In the genomic region with DNA sequence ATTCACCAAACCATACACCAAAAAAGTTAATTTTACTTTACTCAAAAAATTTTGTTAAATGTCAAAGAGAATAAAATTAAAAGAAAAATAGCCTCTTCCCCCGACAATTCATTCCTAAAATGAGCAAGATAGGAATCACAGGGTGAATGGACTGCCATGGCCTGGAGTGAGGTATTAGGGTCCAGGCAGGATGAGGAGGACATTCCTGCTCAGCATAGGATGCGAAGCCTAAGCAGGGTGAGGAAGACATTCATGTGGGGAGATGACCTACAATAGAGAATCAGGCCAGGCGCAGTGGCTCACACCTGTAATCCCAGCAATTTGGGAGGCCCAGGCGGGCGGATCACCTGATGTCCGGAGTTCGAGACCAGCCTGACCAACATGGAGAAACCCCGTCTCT, we compare ENCODE assay signal across 17 cellular contexts. TPM values are rescaled to one million over a fixed set of nuclear protein-coding genes. Genes with fewer than 3 reads are reported as not detected.
DNase-seq lines count a peak whose midpoint lies in the region; ATAC-seq, FAIRE-seq and TF ChIP-seq lines count a peak whose summit lies in the region.
"Had no signal": no experiment of that assay in that cellular context is flagged by ENCODE, and none has a peak within 500 bp of the region (broad histone marks: within the 10 kb centered on the region; RNA-seq: fewer than 3 reads in every experiment).

No MANE protein-coding gene starts in this region.

- H3K9me3 ChIP-seq in HUES48 (ENCODE audit: control insufficient read depth, insufficient read depth, low read length) (no peaks in the 10 kb centered on the region), K562 (replicated peaks; ENCODE audit: control insufficient read depth, insufficient read depth, low read depth, low read length) (no peaks in the 10 kb centered on the region), lower lobe of right lung (no peaks in the 10 kb centered on the region)
- H3K9me3 ChIP-seq: A549, HAP-1 had no signal

- H3K9ac ChIP-seq in HUES48 (ENCODE audit: low read depth, low read length) (no peak overlapping the region), K562 (ENCODE audit: insufficient read depth in 1 of 2, low read depth in 2 of 2, low read length in 2 of 2) (no peak overlapping the region)

- peaks cover 83% of the 10 kb centered on the region for H3K36me3 ChIP-seq in HUES48 (ENCODE audit: control insufficient read depth, insufficient read depth, low read length)
- H3K36me3 ChIP-seq in K562 (ENCODE audit: control insufficient read depth, insufficient read depth, low read length), result peaks cover 79% of the 10 kb centered on the region
- peaks cover 68% of the 10 kb centered on the region for H3K36me3 ChIP-seq in lower lobe of right lung

- no peaks in the 10 kb centered on the region for H3K9me1 ChIP-seq in K562 (ENCODE audit: control insufficient read depth, insufficient read depth, low read length)

- no peak for TF ChIP-seq EP300 in K562 (IDR thresholded peaks at IDR 0.05; ENCODE audit: low read length)

- H3K27ac ChIP-seq in HUES48 (ENCODE audit: low read depth, low read length) (peak overlapping the region; percentile 5), K562 (ENCODE audit: extremely low read depth, low read depth, low read length) (no peak overlapping the region), lower lobe of right lung (no peak overlapping the region)
- H3K27ac ChIP-seq: A549 had no signal

- in situ Hi-C loops in K562 (cut with MboI), result no loop called here

- no peak overlapping the region for H2AFZ ChIP-seq in K562 (ENCODE audit: low read depth, low read length)

- H3K27ac Mint-ChIP-seq in progenitor cell of endocrine pancreas, result peak overlapping the region; percentile 45
- H3K27ac Mint-ChIP-seq: CD14-positive monocyte; CD8-positive, alpha-beta T cell had no signal

- peaks cover 18% of the 10 kb centered on the region for H3K79me2 ChIP-seq in K562 (ENCODE audit: control insufficient read depth, insufficient read depth, low read length)

- no peak for TF ChIP-seq POLR2A in K562 (conservative IDR thresholded peaks at IDR 0.05)

- H3K27me3 Mint-ChIP-seq in progenitor cell of endocrine pancreas, result no peaks in the 10 kb centered on the region

- intact Hi-C loops in K562 (cut with micrococcal nuclease) (no loop called here), lower lobe of right lung (cut with DNase I) (no loop called here)

- no peaks in the 10 kb centered on the region for H3K4me1 Mint-ChIP-seq in progenitor cell of endocrine pancreas (ENCODE audit: low read depth)
- H3K4me1 Mint-ChIP-seq: CD14-positive monocyte had no signal

- no TSS peak for BruUV-seq in K562 (replicated peaks; lab: Mats Ljungman, UMichigan)

- TF ChIP-seq RAD21 in K562 (CRISPR knock-in tag; conservative IDR thresholded peaks at IDR 0.05 in 1 of 2, IDR thresholded peaks at IDR 0.05 in 1 of 2), result no peak

- H3K4me2 ChIP-seq in K562 (ENCODE audit: insufficient read depth, low read length), result no peak overlapping the region
- H3K4me2 ChIP-seq: A549 had no signal

- H4K20me1 ChIP-seq in K562 (replicated peaks; ENCODE audit: control insufficient read depth, insufficient read depth, low read length), result no peaks in the 10 kb centered on the region

- H3K9me3 Mint-ChIP-seq in progenitor cell of endocrine pancreas (ENCODE audit: low read depth), result peaks cover 10% of the 10 kb centered on the region
- H3K9me3 Mint-ChIP-seq: CD8-positive, alpha-beta T cell had no signal

- POLR2A ChIA-PET in K562 (lab: Yijun Ruan, JAX), result interaction anchor here (1.4 to 4.5 kb wide), 2 partner anchors 8 to 12 kb away, joined by 6 to 43 read pairs; partner anchors contain the start of genes HMMR and NUDCD2

- TF ChIP-seq CTCF in K562 (IDR thresholded peaks at IDR 0.05 in 2 of 3, conservative IDR thresholded peaks at IDR 0.05 in 1 of 3; ENCODE audit: insufficient read depth in 2 of 3, low read depth in 1 of 3, low read length in 3 of 3) (no peak), progenitor cell of endocrine pancreas (IDR thresholded peaks at IDR 0.05; ENCODE audit: unreplicated experiment) (no peak), lower lobe of right lung (IDR thresholded peaks at IDR 0.05) (no peak)

- H3K4me1 ChIP-seq in HUES48 (ENCODE audit: control insufficient read depth, insufficient read depth, low read length) (no peaks in the 10 kb centered on the region), K562 (replicated peaks in 1 of 2; ENCODE audit: control insufficient read depth in 2 of 2, insufficient read depth in 2 of 2, low read length in 2 of 2) (no peaks in the 10 kb centered on the region), lower lobe of right lung (no peaks in the 10 kb centered on the region)
- H3K4me1 ChIP-seq: A549 had no signal

- FAIRE-seq in K562 (lab: Jason Lieb, UNC), result no peak
- FAIRE-seq: A549, D721Med, G401.6, GM12892 had no signal

- no peak for DNase-seq in K562 (ENCODE audit: extremely low read depth in 1 of 4, low spot score in 3 of 4)
- DNase-seq in progenitor cell of endocrine pancreas (ENCODE audit: low spot score, unreplicated experiment), result no peak
- DNase-seq in activated CD8-positive, alpha-beta memory T cell treated with anti-CD3 and anti-CD28 coated beads, Interleukin-2, amount 50 U/mL, for 48 hours, result no peak
- no peak for DNase-seq in lower lobe of right lung
- DNase-seq: CD8-positive, alpha-beta T cell; COR-L47; DMS153; DMS79 treated with DMSO at 0.1 percent for 48 hours; EL; GOT3 had no signal

- 95% methylated on average over 8 of the region's 8 CpGs for WGBS in K562 (ENCODE audit: insufficient coverage, low coverage, missing lambda C conversion rate)

- H3K27me3 ChIP-seq in HUES48 (ENCODE audit: control insufficient read depth, insufficient read depth, low read length), result no peaks in the 10 kb centered on the region
- no peaks in the 10 kb centered on the region for H3K27me3 ChIP-seq in K562 (ENCODE audit: control insufficient read depth in 2 of 2, insufficient read depth in 2 of 2, low read length in 2 of 2)
- no peaks in the 10 kb centered on the region for H3K27me3 ChIP-seq in lower lobe of right lung (ENCODE audit: low read depth)

- H3K4me3 Mint-ChIP-seq in progenitor cell of endocrine pancreas (ENCODE audit: low read depth), result no peak overlapping the region
- H3K4me3 Mint-ChIP-seq: CD14-positive monocyte; CD8-positive, alpha-beta T cell had no signal

- ATAC-seq in K562 (peak; percentile 16; the same call in 2 of the 3 replicates), lower lobe of right lung (no peak)
- ATAC-seq: CD8-positive, alpha-beta T cell had no signal

- peaks cover 58% of the 10 kb centered on the region for H3K36me3 Mint-ChIP-seq in progenitor cell of endocrine pancreas (ENCODE audit: insufficient read depth)

- CTCF ChIA-PET in K562 (lab: Yijun Ruan, JAX; ENCODE audit: low intra/inter-chr PET ratio), result interaction anchor here (0.6 kb wide), 1 partner anchor 14 kb away, joined by 3 read pairs; the partner anchor contains the start of gene CCNG1

- H3K4me3 ChIP-seq in HUES48 (ENCODE audit: low read depth, low read length) (no peak overlapping the region), K562 (no peak overlapping the region), lower lobe of right lung (no peak overlapping the region)
- H3K4me3 ChIP-seq: A549, HAP-1 had no signal

RNA-seq across cellular contexts. Expression of gene NUDCD2, which starts 8.4 kb away (rescaled TPM):
- 18.1 and 50.6 TPM in 2 replicates for total RNA-seq in K562 (2011; cell fraction: chromatin; rRNA removed; ENCODE audit: low replicate concordance)
- 20.3 and 22.2 TPM in 2 replicates for total RNA-seq in K562 (2011; cell fraction: nucleolus; rRNA removed)
- total RNA-seq in K562 (2011; cell fraction: nucleoplasm; rRNA removed), result 44.2 and 69.5 TPM in 2 replicates
- total RNA-seq in K562 (2014; rRNA removed) (25.9 and 43.5 TPM in 2 replicates), K562 (2014; rRNA removed; fragmentation: Illumina TruSeq; extraction: Trizol) (35.5 and 37.3 TPM in 2 replicates), K562 (2015; rRNA removed; fragmentation: Illumina TruSeq; extraction: Trizol) (52.0 and 52.3 TPM in 2 replicates), K562 (2021) (64.9 and 76.9 TPM in 2 replicates), progenitor cell of endocrine pancreas (33.0 and 39.1 TPM in 2 replicates), lower lobe of right lung (18.0 TPM)
- polyA plus RNA-seq in K562 (2011; rRNA removed) (44.1 and 51.8 TPM in 2 replicates), K562 (2014; fragmentation: Illumina TruSeq; extraction: Trizol) (32.5 and 50.4 TPM in 2 replicates), K562 (2014; fragmentation: Nextera tagmentation; extraction: Ambion mirVana) (10 to 100 TPM; 14.6 to 22.5 TPM), K562 (2014; rRNA removed) (29.1 and 38.4 TPM in 2 replicates)
- 5.7 and 14.6 TPM in 2 replicates for polyA plus RNA-seq in K562 (2011; cell fraction: cytosol; rRNA removed)
- 17.8 and 23.6 TPM in 2 replicates for polyA plus RNA-seq in K562 (2011; cell fraction: nucleus; rRNA removed)
- 34.9 and 46.6 TPM in 2 replicates for polyA plus RNA-seq in K562 (2012)
- polyA minus RNA-seq in K562 (2011; rRNA and poly(A)+ RNA removed), result 22.7 and 29.5 TPM in 2 replicates
- 8.8 and 13.9 TPM in 2 replicates for polyA minus RNA-seq in K562 (2011; cell fraction: cytosol; rRNA and poly(A)+ RNA removed)
- polyA minus RNA-seq in K562 (2011; cell fraction: nucleus; rRNA and poly(A)+ RNA removed), result 19.5 and 47.7 TPM in 2 replicates

RNA-seq across cellular contexts. Expression of gene HMMR, which starts 8.9 kb away (rescaled TPM):
- 19.9 and 66.6 TPM in 2 replicates for total RNA-seq in K562 (2011; cell fraction: chromatin; rRNA removed; ENCODE audit: low replicate concordance)
- total RNA-seq in K562 (2011; cell fraction: nucleolus; rRNA removed), result 9.0 and 11.3 TPM in 2 replicates
- 24.3 and 29.8 TPM in 2 replicates for total RNA-seq in K562 (2011; cell fraction: nucleoplasm; rRNA removed)
- total RNA-seq in K562 (2014; rRNA removed), result 69.9 and 90.8 TPM in 2 replicates
- 133 and 155 TPM in 2 replicates for total RNA-seq in K562 (2014; rRNA removed; fragmentation: Illumina TruSeq; extraction: Trizol)
- total RNA-seq in K562 (2015; rRNA removed; fragmentation: Illumina TruSeq; extraction: Trizol), result 102 and 107 TPM in 2 replicates
- 73.8 and 74.9 TPM in 2 replicates for total RNA-seq in K562 (2021)
- 54.0 and 90.8 TPM in 2 replicates for polyA plus RNA-seq in K562 (2011; rRNA removed)
- 8.2 and 22.0 TPM in 2 replicates for polyA plus RNA-seq in K562 (2011; cell fraction: cytosol; rRNA removed)
- 13.8 and 18.3 TPM in 2 replicates for polyA plus RNA-seq in K562 (2011; cell fraction: nucleus; rRNA removed)
- polyA plus RNA-seq in K562 (2012), result 63.8 and 71.3 TPM in 2 replicates
- polyA plus RNA-seq in K562 (2014; fragmentation: Illumina TruSeq; extraction: Trizol), result 90.0 and 123 TPM in 2 replicates
- 10 to 100 TPM; 81.7 to 86.0 TPM for polyA plus RNA-seq in K562 (2014; fragmentation: Nextera tagmentation; extraction: Ambion mirVana)
- 71.5 and 81.0 TPM in 2 replicates for polyA plus RNA-seq in K562 (2014; rRNA removed)
- 83.0 and 83.6 TPM in 2 replicates for polyA minus RNA-seq in K562 (2011; rRNA and poly(A)+ RNA removed)
- polyA minus RNA-seq in K562 (2011; cell fraction: cytosol; rRNA and poly(A)+ RNA removed), result 30.4 and 37.2 TPM in 2 replicates
- polyA minus RNA-seq in K562 (2011; cell fraction: nucleus; rRNA and poly(A)+ RNA removed), result 14.5 and 29.0 TPM in 2 replicates
- total RNA-seq in progenitor cell of endocrine pancreas, result 13.3 and 15.0 TPM in 2 replicates
- 1.9 TPM for total RNA-seq in lower lobe of right lung

RNA-seq across cellular contexts. Expression of gene CCNG1, which starts 14.1 kb away (rescaled TPM):
- total RNA-seq in K562 (2011; cell fraction: chromatin; rRNA removed; ENCODE audit: low replicate concordance), result 46.7 and 153 TPM in 2 replicates
- total RNA-seq in K562 (2011; cell fraction: nucleolus; rRNA removed), result 21.3 and 35.3 TPM in 2 replicates
- 54.8 and 92.8 TPM in 2 replicates for total RNA-seq in K562 (2011; cell fraction: nucleoplasm; rRNA removed)
- total RNA-seq in K562 (2014; rRNA removed) (121 and 122 TPM in 2 replicates), K562 (2014; rRNA removed; fragmentation: Illumina TruSeq; extraction: Trizol) (245 and 271 TPM in 2 replicates), K562 (2015; rRNA removed; fragmentation: Illumina TruSeq; extraction: Trizol) (238 and 259 TPM in 2 replicates), K562 (2021) (180 and 184 TPM in 2 replicates), progenitor cell of endocrine pancreas (250 and 267 TPM in 2 replicates), lower lobe of right lung (88.3 TPM)
- polyA plus RNA-seq in K562 (2011; rRNA removed) (293 and 356 TPM in 2 replicates), K562 (2014; fragmentation: Illumina TruSeq; extraction: Trizol) (184 and 217 TPM in 2 replicates), K562 (2014; fragmentation: Nextera tagmentation; extraction: Ambion mirVana) (100 to 1,000 TPM; 254 to 290 TPM), K562 (2014; rRNA removed) (101 and 121 TPM in 2 replicates)
- polyA plus RNA-seq in K562 (2011; cell fraction: cytosol; rRNA removed), result 37.8 and 116 TPM in 2 replicates
- 94.3 and 254 TPM in 2 replicates for polyA plus RNA-seq in K562 (2011; cell fraction: nucleus; rRNA removed)
- 171 and 344 TPM in 2 replicates for polyA plus RNA-seq in K562 (2012)
- polyA minus RNA-seq in K562 (2011; rRNA and poly(A)+ RNA removed), result 286 and 479 TPM in 2 replicates
- 124 and 144 TPM in 2 replicates for polyA minus RNA-seq in K562 (2011; cell fraction: cytosol; rRNA and poly(A)+ RNA removed)
- 29.1 and 78.5 TPM in 2 replicates for polyA minus RNA-seq in K562 (2011; cell fraction: nucleus; rRNA and poly(A)+ RNA removed)

RNA-seq across cellular contexts. Expression of gene MAT2B, which starts 53.9 kb away (rescaled TPM):
- 14.7 and 30.8 TPM in 2 replicates for total RNA-seq in K562 (2011; cell fraction: chromatin; rRNA removed; ENCODE audit: low replicate concordance)
- total RNA-seq in K562 (2011; cell fraction: nucleolus; rRNA removed), result 7.8 and 10.1 TPM in 2 replicates
- total RNA-seq in K562 (2011; cell fraction: nucleoplasm; rRNA removed), result 20.1 and 30.2 TPM in 2 replicates
- 32.0 and 37.8 TPM in 2 replicates for total RNA-seq in K562 (2014; rRNA removed)
- 51.0 and 59.0 TPM in 2 replicates for total RNA-seq in K562 (2014; rRNA removed; fragmentation: Illumina TruSeq; extraction: Trizol)
- 34.3 and 39.7 TPM in 2 replicates for total RNA-seq in K562 (2015; rRNA removed; fragmentation: Illumina TruSeq; extraction: Trizol)
- total RNA-seq in K562 (2021), result 43.0 and 43.6 TPM in 2 replicates
- polyA plus RNA-seq in K562 (2011; rRNA removed), result 40.3 and 40.8 TPM in 2 replicates
- polyA plus RNA-seq in K562 (2011; cell fraction: cytosol; rRNA removed), result 11.1 and 19.7 TPM in 2 replicates
- polyA plus RNA-seq in K562 (2011; cell fraction: nucleus; rRNA removed), result 10.6 and 15.7 TPM in 2 replicates
- polyA plus RNA-seq in K562 (2012), result 34.4 and 49.6 TPM in 2 replicates
- 50.5 and 51.9 TPM in 2 replicates for polyA plus RNA-seq in K562 (2014; fragmentation: Illumina TruSeq; extraction: Trizol)
- polyA plus RNA-seq in K562 (2014; fragmentation: Nextera tagmentation; extraction: Ambion mirVana), result 10 to 100 TPM; 47.1 to 57.7 TPM
- 39.0 and 39.2 TPM in 2 replicates for polyA plus RNA-seq in K562 (2014; rRNA removed)
- polyA minus RNA-seq in K562 (2011; rRNA and poly(A)+ RNA removed), result 29.5 and 36.6 TPM in 2 replicates
- polyA minus RNA-seq in K562 (2011; cell fraction: cytosol; rRNA and poly(A)+ RNA removed), result 13.2 and 14.2 TPM in 2 replicates
- polyA minus RNA-seq in K562 (2011; cell fraction: nucleus; rRNA and poly(A)+ RNA removed), result 7.1 and 12.0 TPM in 2 replicates
- 64.4 and 66.8 TPM in 2 replicates for total RNA-seq in progenitor cell of endocrine pancreas
- 71.7 TPM for total RNA-seq in lower lobe of right lung
